Comparison of ENCODE assay signal across 1 cellular context in genomic region chr11:86511086-86511551, GRCh38.
A peak's percentile ranks its signal among the peaks of the same experiment; 100 is the strongest.
TF ChIP-seq lines count a peak whose summit lies in the region.

No MANE protein-coding gene starts in this region.

TF ChIP-seq in K562, 482 proteins besides CTCF, POLR2A, EP300 and RAD21 (continued from another document and continues in another):
- TF ChIP-seq PTTG1 (tag; IDR thresholded peaks at IDR 0.05; ENCODE audit: low read depth) (peak; percentile 60; the same call in 1 of the 2 replicates), ZEB2 (IDR thresholded peaks at IDR 0.05) (no peak), HMG20B (CRISPR knock-in tag; IDR thresholded peaks at IDR 0.05) (no peak), CEBPZ (IDR thresholded peaks at IDR 0.05; ENCODE audit: borderline replicate concordance, low read depth, low read length) (no peak), KLF10 (CRISPR knock-in tag; IDR thresholded peaks at IDR 0.05) (no peak), ZNF561 (CRISPR knock-in tag; conservative IDR thresholded peaks at IDR 0.05) (no peak), CCAR2 (IDR thresholded peaks at IDR 0.05; ENCODE audit: low read depth, low read length) (no peak), MAZ (CRISPR knock-in tag; conservative IDR thresholded peaks at IDR 0.05 in 1 of 2, IDR thresholded peaks at IDR 0.05 in 1 of 2) (0 out of 4 replicates have a peak, but pooled peaks of 1 of the 2 experiments have one; percentile 28), SFPQ (IDR thresholded peaks at IDR 0.05; ENCODE audit: low read depth, low read length) (no peak), ZNF143 (CRISPR knock-in tag; IDR thresholded peaks at IDR 0.05) (no peak), SNAPC5 (CRISPR knock-in tag; IDR thresholded peaks at IDR 0.05) (no peak), MBD2 (IDR thresholded peaks at IDR 0.05; ENCODE audit: borderline replicate concordance, low read depth) (no peak), SNRNP70 (optimal IDR thresholded peaks at IDR 0.05; ENCODE audit: low read depth, low read length) (no peak), POLR2H (tag; IDR thresholded peaks at IDR 0.05; ENCODE audit: low read depth) (no peak), ZNF586 (CRISPR knock-in tag; conservative IDR thresholded peaks at IDR 0.05) (no peak), RBM15 (IDR thresholded peaks at IDR 0.05; ENCODE audit: insufficient read depth, low read length) (no peak), KLF13 (tag; IDR thresholded peaks at IDR 0.05; ENCODE audit: borderline replicate concordance, low read depth) (no peak), ZKSCAN3 (CRISPR knock-in tag; IDR thresholded peaks at IDR 0.05) (no peak), CBX1 (IDR thresholded peaks at IDR 0.05; ENCODE audit: low read depth) (no peak), TCFL5 (CRISPR knock-in tag; conservative IDR thresholded peaks at IDR 0.05) (no peak), ZNF584 (CRISPR knock-in tag; IDR thresholded peaks at IDR 0.05; ENCODE audit: low read depth) (peak; percentile 88), DMBX1 (CRISPR knock-in tag; IDR thresholded peaks at IDR 0.05; ENCODE audit: borderline replicate concordance) (peak; percentile 64; the same call in 1 of the 2 replicates), ZNF583 (CRISPR knock-in tag; IDR thresholded peaks at IDR 0.05) (no peak), ZNF644 (tag; IDR thresholded peaks at IDR 0.05; ENCODE audit: low read depth) (0 out of 2 replicates have a peak, but pooled peaks have one; percentile 22), ZNF318 (IDR thresholded peaks at IDR 0.05; ENCODE audit: borderline replicate concordance in 1 of 2, low read depth in 1 of 2) (0 out of 4 replicates have a peak, but pooled peaks of 1 of the 2 experiments have one; percentile 32), HCFC1 (IDR thresholded peaks at IDR 0.05; ENCODE audit: low read depth, low read length) (no peak)
- TF ChIP-seq, protein P1, sequence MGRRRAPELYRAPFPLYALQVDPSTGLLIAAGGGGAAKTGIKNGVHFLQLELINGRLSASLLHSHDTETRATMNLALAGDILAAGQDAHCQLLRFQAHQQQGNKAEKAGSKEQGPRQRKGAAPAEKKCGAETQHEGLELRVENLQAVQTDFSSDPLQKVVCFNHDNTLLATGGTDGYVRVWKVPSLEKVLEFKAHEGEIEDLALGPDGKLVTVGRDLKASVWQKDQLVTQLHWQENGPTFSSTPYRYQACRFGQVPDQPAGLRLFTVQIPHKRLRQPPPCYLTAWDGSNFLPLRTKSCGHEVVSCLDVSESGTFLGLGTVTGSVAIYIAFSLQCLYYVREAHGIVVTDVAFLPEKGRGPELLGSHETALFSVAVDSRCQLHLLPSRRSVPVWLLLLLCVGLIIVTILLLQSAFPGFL (CRISPR knock-in tag; IDR thresholded peaks at IDR 0.05), result no peak
- TF ChIP-seq, protein P2, sequence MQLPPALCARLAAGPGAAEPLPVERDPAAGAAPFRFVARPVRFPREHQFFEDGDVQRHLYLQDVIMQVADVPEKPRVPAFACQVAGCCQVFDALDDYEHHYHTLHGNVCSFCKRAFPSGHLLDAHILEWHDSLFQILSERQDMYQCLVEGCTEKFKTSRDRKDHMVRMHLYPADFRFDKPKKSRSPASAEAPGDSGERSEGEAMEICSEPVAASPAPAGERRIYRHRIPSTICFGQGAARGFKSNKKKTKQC (CRISPR knock-in tag; IDR thresholded peaks at IDR 0.05), result no peak
- TF ChIP-seq, protein P3, sequence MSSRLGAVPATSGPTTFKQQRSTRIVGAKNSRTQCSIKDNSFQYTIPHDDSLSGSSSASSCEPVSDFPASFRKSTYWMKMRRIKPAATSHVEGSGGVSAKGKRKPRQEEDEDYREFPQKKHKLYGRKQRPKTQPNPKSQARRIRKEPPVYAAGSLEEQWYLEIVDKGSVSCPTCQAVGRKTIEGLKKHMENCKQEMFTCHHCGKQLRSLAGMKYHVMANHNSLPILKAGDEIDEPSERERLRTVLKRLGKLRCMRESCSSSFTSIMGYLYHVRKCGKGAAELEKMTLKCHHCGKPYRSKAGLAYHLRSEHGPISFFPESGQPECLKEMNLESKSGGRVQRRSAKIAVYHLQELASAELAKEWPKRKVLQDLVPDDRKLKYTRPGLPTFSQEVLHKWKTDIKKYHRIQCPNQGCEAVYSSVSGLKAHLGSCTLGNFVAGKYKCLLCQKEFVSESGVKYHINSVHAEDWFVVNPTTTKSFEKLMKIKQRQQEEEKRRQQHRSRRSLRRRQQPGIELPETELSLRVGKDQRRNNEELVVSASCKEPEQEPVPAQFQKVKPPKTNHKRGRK (tag; IDR thresholded peaks at IDR 0.05), result no peak
- TF ChIP-seq, protein P4, sequence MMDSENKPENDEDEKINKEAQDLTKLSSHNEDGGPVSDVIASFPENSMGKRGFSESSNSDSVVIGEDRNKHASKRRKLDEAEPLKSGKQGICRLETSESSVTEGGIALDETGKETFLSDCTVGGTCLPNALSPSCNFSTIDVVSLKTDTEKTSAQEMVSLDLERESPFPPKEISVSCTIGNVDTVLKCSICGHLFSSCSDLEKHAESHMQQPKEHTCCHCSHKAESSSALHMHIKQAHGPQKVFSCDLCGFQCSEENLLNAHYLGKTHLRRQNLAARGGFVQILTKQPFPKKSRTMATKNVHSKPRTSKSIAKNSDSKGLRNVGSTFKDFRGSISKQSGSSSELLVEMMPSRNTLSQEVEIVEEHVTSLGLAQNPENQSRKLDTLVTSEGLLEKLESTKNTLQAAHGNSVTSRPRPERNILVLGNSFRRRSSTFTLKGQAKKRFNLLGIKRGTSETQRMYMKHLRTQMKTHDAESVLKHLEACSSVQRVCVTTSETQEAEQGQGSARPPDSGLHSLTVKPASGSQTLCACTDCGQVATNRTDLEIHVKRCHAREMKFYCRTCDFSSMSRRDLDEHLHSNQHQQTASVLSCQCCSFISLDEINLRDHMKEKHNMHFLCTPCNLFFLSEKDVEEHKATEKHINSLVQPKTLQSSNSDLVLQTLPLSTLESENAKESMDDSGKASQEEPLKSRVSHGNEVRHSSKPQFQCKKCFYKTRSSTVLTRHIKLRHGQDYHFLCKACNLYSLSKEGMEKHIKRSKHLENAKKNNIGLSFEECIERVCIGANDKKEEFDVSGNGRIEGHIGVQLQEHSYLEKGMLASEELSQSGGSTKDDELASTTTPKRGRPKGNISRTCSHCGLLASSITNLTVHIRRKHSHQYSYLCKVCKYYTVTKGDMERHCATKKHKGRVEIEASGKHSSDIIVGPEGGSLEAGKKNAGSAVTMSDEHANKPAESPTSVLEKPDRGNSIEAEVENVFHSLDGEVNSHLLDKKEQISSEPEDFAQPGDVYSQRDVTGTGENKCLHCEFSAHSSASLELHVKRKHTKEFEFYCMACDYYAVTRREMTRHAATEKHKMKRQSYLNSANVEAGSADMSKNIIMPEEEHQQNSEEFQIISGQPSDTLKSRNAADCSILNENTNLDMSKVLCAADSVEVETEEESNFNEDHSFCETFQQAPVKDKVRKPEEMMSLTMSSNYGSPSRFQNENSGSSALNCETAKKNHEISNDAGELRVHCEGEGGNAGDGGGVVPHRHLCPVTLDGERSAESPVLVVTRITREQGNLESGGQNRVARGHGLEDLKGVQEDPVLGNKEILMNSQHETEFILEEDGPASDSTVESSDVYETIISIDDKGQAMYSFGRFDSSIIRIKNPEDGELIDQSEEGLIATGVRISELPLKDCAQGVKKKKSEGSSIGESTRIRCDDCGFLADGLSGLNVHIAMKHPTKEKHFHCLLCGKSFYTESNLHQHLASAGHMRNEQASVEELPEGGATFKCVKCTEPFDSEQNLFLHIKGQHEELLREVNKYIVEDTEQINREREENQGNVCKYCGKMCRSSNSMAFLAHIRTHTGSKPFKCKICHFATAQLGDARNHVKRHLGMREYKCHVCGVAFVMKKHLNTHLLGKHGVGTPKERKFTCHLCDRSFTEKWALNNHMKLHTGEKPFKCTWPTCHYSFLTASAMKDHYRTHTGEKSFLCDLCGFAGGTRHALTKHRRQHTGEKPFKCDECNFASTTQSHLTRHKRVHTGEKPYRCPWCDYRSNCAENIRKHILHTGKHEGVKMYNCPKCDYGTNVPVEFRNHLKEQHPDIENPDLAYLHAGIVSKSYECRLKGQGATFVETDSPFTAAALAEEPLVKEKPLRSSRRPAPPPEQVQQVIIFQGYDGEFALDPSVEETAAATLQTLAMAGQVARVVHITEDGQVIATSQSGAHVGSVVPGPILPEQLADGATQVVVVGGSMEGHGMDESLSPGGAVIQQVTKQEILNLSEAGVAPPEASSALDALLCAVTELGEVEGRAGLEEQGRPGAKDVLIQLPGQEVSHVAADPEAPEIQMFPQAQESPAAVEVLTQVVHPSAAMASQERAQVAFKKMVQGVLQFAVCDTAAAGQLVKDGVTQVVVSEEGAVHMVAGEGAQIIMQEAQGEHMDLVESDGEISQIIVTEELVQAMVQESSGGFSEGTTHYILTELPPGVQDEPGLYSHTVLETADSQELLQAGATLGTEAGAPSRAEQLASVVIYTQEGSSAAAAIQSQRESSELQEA (IDR thresholded peaks at IDR 0.05; ENCODE audit: low read depth), result no peak
